In the genomic region with DNA sequence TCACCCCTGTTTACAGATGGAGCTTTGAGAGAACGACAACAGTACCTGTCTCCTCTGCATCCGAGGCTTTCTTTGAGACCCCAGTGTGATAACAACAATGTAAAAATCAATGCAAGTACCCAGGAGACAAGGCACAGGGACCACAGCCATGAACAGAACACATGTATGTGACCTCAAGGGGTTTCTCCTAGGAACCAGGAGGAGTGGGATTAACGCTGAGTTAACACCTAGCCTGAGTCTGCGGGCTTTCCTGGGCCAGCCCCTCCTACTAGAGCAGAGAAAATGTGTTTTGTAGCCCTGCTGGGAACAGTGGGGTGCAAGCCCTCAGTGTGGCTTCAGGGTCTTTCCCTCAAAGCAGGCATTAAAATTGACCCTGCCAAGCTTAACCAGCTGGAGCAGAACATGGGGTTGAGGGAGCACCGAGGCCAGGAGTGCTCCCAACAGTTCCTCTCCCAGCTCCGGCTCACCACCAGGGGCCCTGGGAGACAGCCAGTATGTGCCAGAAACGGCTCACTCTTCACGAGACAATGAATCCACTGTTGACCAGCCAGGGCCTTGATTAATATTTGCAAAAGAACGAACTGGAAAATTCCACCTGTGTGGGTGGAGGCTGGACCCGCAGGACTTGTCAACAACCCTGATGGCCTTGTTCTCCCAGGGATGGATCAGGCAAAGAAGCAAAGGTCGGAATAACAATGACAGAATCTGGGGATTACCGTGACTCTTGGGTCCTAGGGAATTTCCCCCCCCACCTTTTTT, we compare ENCODE assay signal across 2 cellular contexts.
TF ChIP-seq lines count a peak whose summit lies in the region.

No MANE protein-coding gene starts in this region.

TF ChIP-seq in HepG2, 621 proteins besides CTCF, POLR2A, EP300 and RAD21 (continues in another document):
- TF ChIP-seq FOSL1 (CRISPR knock-in tag; IDR thresholded peaks at IDR 0.05; ENCODE audit: borderline replicate concordance) (no peak), HOXA5 (CRISPR knock-in tag; IDR thresholded peaks at IDR 0.05) (peak; percentile 93), TRIM24 (CRISPR knock-in tag; IDR thresholded peaks at IDR 0.05) (0 out of 2 replicates have a peak, but pooled peaks have one; percentile 22), FIP1L1 (IDR thresholded peaks at IDR 0.05; ENCODE audit: borderline replicate concordance, insufficient read depth, low read depth, low read length) (no peak), PREB (CRISPR knock-in tag; IDR thresholded peaks at IDR 0.05) (no peak), EZH2 (conservative IDR thresholded peaks at IDR 0.05; ENCODE audit: low read depth, low read length) (no peak), ZBTB14 (CRISPR knock-in tag; IDR thresholded peaks at IDR 0.05) (0 out of 2 replicates have a peak, but pooled peaks have one; percentile 38), THAP7 (CRISPR knock-in tag; IDR thresholded peaks at IDR 0.05) (no peak), GATAD1 (CRISPR knock-in tag; IDR thresholded peaks at IDR 0.05) (no peak), CBX2 (IDR thresholded peaks at IDR 0.05; ENCODE audit: low read depth, low read length) (no peak), CBX2 (CRISPR knock-in tag; IDR thresholded peaks at IDR 0.05; ENCODE audit: low read depth) (no peak), RARG (CRISPR knock-in tag; IDR thresholded peaks at IDR 0.05; ENCODE audit: low read depth) (no peak), ZNF225 (CRISPR knock-in tag; IDR thresholded peaks at IDR 0.05) (no peak), MAZ (IDR thresholded peaks at IDR 0.05; ENCODE audit: borderline replicate concordance, low read depth, low read length) (peak; percentile 70; the same call in 1 of the 2 replicates), MAZ (CRISPR knock-in tag; IDR thresholded peaks at IDR 0.05; ENCODE audit: low read depth) (peak; percentile 69), SKI (IDR thresholded peaks at IDR 0.05; ENCODE audit: partially characterized antibody) (peak; percentile 70), NPAS2 (CRISPR knock-in tag; IDR thresholded peaks at IDR 0.05; ENCODE audit: borderline replicate concordance) (no peak), HNRNPUL1 (IDR thresholded peaks at IDR 0.05; ENCODE audit: low read depth, low read length) (no peak)
- TF ChIP-seq, protein P1, sequence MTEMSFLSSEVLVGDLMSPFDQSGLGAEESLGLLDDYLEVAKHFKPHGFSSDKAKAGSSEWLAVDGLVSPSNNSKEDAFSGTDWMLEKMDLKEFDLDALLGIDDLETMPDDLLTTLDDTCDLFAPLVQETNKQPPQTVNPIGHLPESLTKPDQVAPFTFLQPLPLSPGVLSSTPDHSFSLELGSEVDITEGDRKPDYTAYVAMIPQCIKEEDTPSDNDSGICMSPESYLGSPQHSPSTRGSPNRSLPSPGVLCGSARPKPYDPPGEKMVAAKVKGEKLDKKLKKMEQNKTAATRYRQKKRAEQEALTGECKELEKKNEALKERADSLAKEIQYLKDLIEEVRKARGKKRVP (CRISPR knock-in tag; IDR thresholded peaks at IDR 0.05), result 0 out of 4 replicates have a peak, but pooled peaks of 1 of the 2 experiments have one; percentile 4
- TF ChIP-seq, protein P2, sequence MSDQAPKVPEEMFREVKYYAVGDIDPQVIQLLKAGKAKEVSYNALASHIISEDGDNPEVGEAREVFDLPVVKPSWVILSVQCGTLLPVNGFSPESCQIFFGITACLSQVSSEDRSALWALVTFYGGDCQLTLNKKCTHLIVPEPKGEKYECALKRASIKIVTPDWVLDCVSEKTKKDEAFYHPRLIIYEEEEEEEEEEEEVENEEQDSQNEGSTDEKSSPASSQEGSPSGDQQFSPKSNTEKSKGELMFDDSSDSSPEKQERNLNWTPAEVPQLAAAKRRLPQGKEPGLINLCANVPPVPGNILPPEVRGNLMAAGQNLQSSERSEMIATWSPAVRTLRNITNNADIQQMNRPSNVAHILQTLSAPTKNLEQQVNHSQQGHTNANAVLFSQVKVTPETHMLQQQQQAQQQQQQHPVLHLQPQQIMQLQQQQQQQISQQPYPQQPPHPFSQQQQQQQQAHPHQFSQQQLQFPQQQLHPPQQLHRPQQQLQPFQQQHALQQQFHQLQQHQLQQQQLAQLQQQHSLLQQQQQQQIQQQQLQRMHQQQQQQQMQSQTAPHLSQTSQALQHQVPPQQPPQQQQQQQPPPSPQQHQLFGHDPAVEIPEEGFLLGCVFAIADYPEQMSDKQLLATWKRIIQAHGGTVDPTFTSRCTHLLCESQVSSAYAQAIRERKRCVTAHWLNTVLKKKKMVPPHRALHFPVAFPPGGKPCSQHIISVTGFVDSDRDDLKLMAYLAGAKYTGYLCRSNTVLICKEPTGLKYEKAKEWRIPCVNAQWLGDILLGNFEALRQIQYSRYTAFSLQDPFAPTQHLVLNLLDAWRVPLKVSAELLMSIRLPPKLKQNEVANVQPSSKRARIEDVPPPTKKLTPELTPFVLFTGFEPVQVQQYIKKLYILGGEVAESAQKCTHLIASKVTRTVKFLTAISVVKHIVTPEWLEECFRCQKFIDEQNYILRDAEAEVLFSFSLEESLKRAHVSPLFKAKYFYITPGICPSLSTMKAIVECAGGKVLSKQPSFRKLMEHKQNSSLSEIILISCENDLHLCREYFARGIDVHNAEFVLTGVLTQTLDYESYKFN (CRISPR knock-in tag; conservative IDR thresholded peaks at IDR 0.05), result peak; percentile 96
- TF ChIP-seq, protein P3, sequence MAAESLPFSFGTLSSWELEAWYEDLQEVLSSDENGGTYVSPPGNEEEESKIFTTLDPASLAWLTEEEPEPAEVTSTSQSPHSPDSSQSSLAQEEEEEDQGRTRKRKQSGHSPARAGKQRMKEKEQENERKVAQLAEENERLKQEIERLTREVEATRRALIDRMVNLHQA (CRISPR knock-in tag; IDR thresholded peaks at IDR 0.05), result no peak

TF ChIP-seq in SK-N-SH, 30 proteins besides CTCF, POLR2A, EP300 and RAD21:
- TF ChIP-seq POLR2AphosphoS5 (IDR thresholded peaks at IDR 0.05; ENCODE audit: low read depth, low read length) (no peak), NFIC (IDR thresholded peaks at IDR 0.05; ENCODE audit: borderline replicate concordance) (no peak), SIN3A (IDR thresholded peaks at IDR 0.05; ENCODE audit: borderline replicate concordance, low read depth, low read length) (no peak), USF2 (IDR thresholded peaks at IDR 0.05; ENCODE audit: borderline replicate concordance, low read depth, low read length) (no peak), MEF2A (IDR thresholded peaks at IDR 0.05; ENCODE audit: borderline replicate concordance, low read depth) (no peak), TCF12 (IDR thresholded peaks at IDR 0.05) (no peak), RCOR1 (IDR thresholded peaks at IDR 0.05; ENCODE audit: low read length) (no peak), TEAD4 (IDR thresholded peaks at IDR 0.05; ENCODE audit: borderline replicate concordance, insufficient read depth) (no peak), SMC3 (IDR thresholded peaks at IDR 0.05; ENCODE audit: low read depth, low read length) (no peak), RXRA (IDR thresholded peaks at IDR 0.05; ENCODE audit: borderline replicate concordance, low read depth) (no peak), USF1 (IDR thresholded peaks at IDR 0.05; ENCODE audit: borderline replicate concordance, low read depth) (no peak), NRF1 (IDR thresholded peaks at IDR 0.05; ENCODE audit: low read depth, low read length) (no peak), MXI1 (IDR thresholded peaks at IDR 0.05; ENCODE audit: low read depth, low read length) (no peak), REST (IDR thresholded peaks at IDR 0.05; ENCODE audit: low read depth, low read length) (no peak)
TF ChIP-seq in SK-N-SH: peak in this region for 0.
